ENCODE assay signal across 12 cellular contexts in genomic region chr10:79158402-79159097, GRCh38.
DNase-seq lines count a peak whose midpoint lies in the region; ATAC-seq and TF ChIP-seq lines count a peak whose summit lies in the region.
"Had no signal": no experiment of that assay in that cellular context is flagged by ENCODE, and none has a peak within 500 bp of the region (broad histone marks: within the 10 kb centered on the region; RNA-seq: fewer than 3 reads in every experiment).

No MANE protein-coding gene starts in this region.

- no peaks in the 10 kb centered on the region for H3K36me3 ChIP-seq in breast epithelium
- H3K36me3 ChIP-seq in lung (ENCODE audit: control insufficient read depth in 2 of 2, insufficient read depth in 2 of 2, low read length in 2 of 2): peaks cover 0 to 8% of the 10 kb centered on the region in 2 donors
- peaks cover 11 to 26% (median 15%) of the 10 kb centered on the region in 4 donors for H3K36me3 ChIP-seq in stomach

- H3K9me3 ChIP-seq in breast epithelium: no peaks in the 10 kb centered on the region
- no peaks in the 10 kb centered on the region for H3K9me3 ChIP-seq in lung (ENCODE audit: control insufficient read depth in 2 of 2, insufficient read depth in 1 of 2, low read length in 1 of 2)
- H3K9me3 ChIP-seq in stomach: no peaks in the 10 kb centered on the region

- H3K4me3 Mint-ChIP-seq in HFFc6: peak overlapping the region; percentile 70
- H3K4me3 Mint-ChIP-seq: T-helper 17 cell had no signal

- TF ChIP-seq POLR2A in breast epithelium (IDR thresholded peaks at IDR 0.05): no peak
- no peak for TF ChIP-seq POLR2A in stomach (IDR thresholded peaks at IDR 0.05)

- H3K36me3 Mint-ChIP-seq in HFFc6 (ENCODE audit: low read depth): peaks cover 8% of the 10 kb centered on the region; the same call in 1 of the 2 replicates

- TF ChIP-seq CTCF in HFFc6 (IDR thresholded peaks at IDR 0.05) (no peak), breast epithelium (IDR thresholded peaks at IDR 0.05) (no peak), lung (IDR thresholded peaks at IDR 0.05; ENCODE audit: control extremely low read depth, extremely low read depth) (no peak), stomach (IDR thresholded peaks at IDR 0.05) (no peak)

- 83 to 85% methylated on average over 9 of the region's 9 CpGs for WGBS in lung, 2 donors
- 75 to 83% (median 77%) methylated on average over 7 to 9 of the region's 9 CpGs for WGBS in stomach, 5 donors

- H3K27ac Mint-ChIP-seq in HFFc6: peak overlapping the region; percentile 97

- H3K27me3 ChIP-seq in breast epithelium (no peaks in the 10 kb centered on the region), lung (ENCODE audit: control insufficient read depth, insufficient read depth) (no peaks in the 10 kb centered on the region), stomach (no peaks in the 10 kb centered on the region)

- H3K27me3 Mint-ChIP-seq in HFFc6 (ENCODE audit: insufficient read depth): peaks cover 7% of the 10 kb centered on the region; the same call in 1 of the 2 replicates
- H3K27me3 Mint-ChIP-seq: T-helper 17 cell had no signal

- intact Hi-C loops in breast epithelium (cut with DNase I; ENCODE audit: low total_unique reads) (no loop called here), stomach (cut with DNase I; ENCODE audit: low total_unique reads) (no loop called here)

- no peak overlapping the region for H3K4me3 ChIP-seq in breast epithelium
- no peak overlapping the region for H3K4me3 ChIP-seq in lung
- H3K4me3 ChIP-seq in stomach: no peak overlapping the region
- H3K4me3 ChIP-seq: GM12878 had no signal

- H3K4me1 Mint-ChIP-seq in HFFc6 (ENCODE audit: low read depth): peaks cover 92% of the 10 kb centered on the region

- no peak for ATAC-seq in lung (ENCODE audit: insufficient read depth, low FRiP score)
- ATAC-seq in GM19035 (IDR thresholded peaks at IDR 0.05; ENCODE audit: unreplicated experiment): no peak
- ATAC-seq: GM12878, T-helper 17 cell had no signal

- H3K4me1 ChIP-seq in breast epithelium (peaks cover 16 to 42% of the 10 kb centered on the region in 2 donors), lung (ENCODE audit: control insufficient read depth in 2 of 2, insufficient read depth in 2 of 2, low read length in 2 of 2) (peaks cover 37 to 68% of the 10 kb centered on the region in 2 donors), stomach (peaks cover 75 to 100% (median 91%) of the 10 kb centered on the region in 4 donors)

- no peak for TF ChIP-seq EP300 in stomach (IDR thresholded peaks at IDR 0.05)

- no peak for DNase-seq in HFFc6
- no peak for DNase-seq in breast epithelium (ENCODE audit: low spot score in 2 of 2)
- no peak for DNase-seq in lung (ENCODE audit: low spot score)
- DNase-seq in stomach: no peak
- DNase-seq in glomerular visceral epithelial cell (ENCODE audit: extremely low spot score): no peak
- no peak for DNase-seq in stimulated activated naive CD4-positive, alpha-beta T cell (lab: John Stamatoyannopoulos, UW)
- no peak for DNase-seq in NCI-H2107 (lab: John Stamatoyannopoulos, UW)
- DNase-seq: NCI-H526 treated with DMSO at 0.1 percent for 48 hours, occipital lobe, T-helper 17 cell had no signal

- H3K9me3 Mint-ChIP-seq in HFFc6: no peaks in the 10 kb centered on the region

- peak overlapping the region; percentile 87 to 92 for H3K27ac ChIP-seq in breast epithelium
- H3K27ac ChIP-seq in lung (ENCODE audit: low read depth in 1 of 2, low read length in 1 of 2): peak overlapping the region; percentile 75 to 84
- H3K27ac ChIP-seq in stomach: peak overlapping the region; percentile 46 to 91 (median 86)
